8 cellular contexts compared by ENCODE assay signal in the genomic region with DNA sequence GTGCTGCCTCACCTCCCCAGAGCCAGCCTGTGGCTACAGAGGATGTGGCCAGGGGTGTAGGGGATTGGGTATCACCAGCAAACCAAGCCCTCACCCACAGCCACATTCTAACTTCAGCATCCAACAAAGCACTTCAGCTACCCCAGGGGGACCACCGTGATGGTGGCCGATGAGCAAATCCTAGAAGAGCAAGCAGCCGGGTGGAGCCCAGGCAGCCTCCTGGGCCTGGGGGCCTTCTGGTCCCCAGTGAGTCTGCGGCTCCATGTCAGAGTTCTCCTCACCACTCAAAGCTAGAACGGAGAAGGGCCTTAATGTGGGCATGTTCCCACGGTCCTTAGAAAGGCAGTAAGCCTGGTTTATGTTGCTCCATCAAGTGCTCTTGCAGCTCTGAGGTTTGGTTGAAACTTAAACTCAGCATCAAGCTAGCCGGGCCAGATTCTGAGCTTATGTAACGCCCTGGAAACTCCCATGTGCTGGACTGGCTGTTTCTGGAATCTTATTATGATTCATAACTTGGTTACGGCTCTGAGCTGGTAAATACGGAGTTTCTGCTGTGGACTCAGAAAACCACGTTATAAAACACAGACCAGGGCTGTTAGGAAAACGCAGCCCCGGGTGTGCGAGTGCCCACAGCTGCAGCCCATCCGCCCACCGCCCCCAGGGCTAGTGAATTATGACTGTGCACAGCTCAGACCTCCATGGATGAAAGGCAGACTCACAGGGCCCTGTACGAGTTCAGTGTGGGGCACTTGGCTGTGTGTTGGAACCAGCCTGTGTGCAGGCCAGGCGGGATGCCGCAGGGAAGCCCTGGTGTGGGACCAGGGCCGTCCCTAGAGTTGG.
A peak's percentile ranks its signal among the peaks of the same experiment; 100 is the strongest.
DNase-seq lines count a peak whose midpoint lies in the region; ATAC-seq and TF ChIP-seq lines count a peak whose summit lies in the region.

No MANE protein-coding gene starts in this region.

- no peak overlapping the region for H3K4me3 Mint-ChIP-seq in activated T-helper 17 cell treated with anti-CD3 and anti-CD28 coated beads, Interleukin-2, amount 50 U/mL, for 72 hours
- no peak overlapping the region for H3K4me3 Mint-ChIP-seq in activated T-helper 1 cell treated with anti-CD3 and anti-CD28 coated beads, Interleukin-12 subunit alpha, Interleukin-12 subunit beta, Interleukin-2, Interleukin-4 antibody, amounts not matched to agents 30 ng/mL and 10 ng/mL and 1 ng/mL, durations not matched to agents 14 hours and 24 hours and 36 hours

- ATAC-seq in HG03060 (IDR thresholded peaks at IDR 0.05; ENCODE audit: low read depth, unreplicated experiment), result peak; percentile 57
- ATAC-seq in activated T-helper 17 cell treated with anti-CD3 and anti-CD28 coated beads, Interleukin-2, amount 50 U/mL, for 72 hours (replicated peaks), result peak; percentile 77
- ATAC-seq in upper lobe of right lung, result peak; percentile 38

- H3K36me3 ChIP-seq in upper lobe of right lung, result no peaks in the 10 kb centered on the region

- H3K27ac Mint-ChIP-seq in activated T-helper 17 cell treated with anti-CD3 and anti-CD28 coated beads, Interleukin-2, amount 50 U/mL, for 72 hours, result no peak overlapping the region
- no peak overlapping the region for H3K27ac Mint-ChIP-seq in activated T-helper 1 cell treated with anti-CD3 and anti-CD28 coated beads, Interleukin-12 subunit alpha, Interleukin-12 subunit beta, Interleukin-2, Interleukin-4 antibody, amounts not matched to agents 30 ng/mL and 10 ng/mL and 1 ng/mL, durations not matched to agents 14 hours and 24 hours and 36 hours

- H3K9me3 ChIP-seq in upper lobe of right lung, result no peaks in the 10 kb centered on the region

- DNase-seq in stimulated activated CD4-positive, alpha-beta T cell treated with anti-CD3 and anti-CD28 coated beads, Interleukin-12 subunit alpha, Interleukin-12 subunit beta, amount 100 ng/mL, for 48 hours (ENCODE audit: low read depth in 2 of 3, low spot score in 1 of 3), result peak in 2 of 3 donors; percentile 3 to 34
- DNase-seq in stimulated activated CD4-positive, alpha-beta T cell treated with anti-CD3 and anti-CD28 coated beads, Interleukin-4, amount 100 ng/mL, for 1 hour, result no peak
- DNase-seq in kidney tubule cell (ENCODE audit: low spot score) (peak; percentile 72), upper lobe of right lung (no peak), NCI-H2196 treated with DMSO at 0.1 percent for 48 hours (lab: John Stamatoyannopoulos, UW; ENCODE audit: unreplicated experiment) (no peak)
- no peak for DNase-seq in activated T-helper 1 cell treated with anti-CD3 and anti-CD28 coated beads, Interleukin-12 subunit alpha, Interleukin-12 subunit beta, Interleukin-2, Interleukin-4 antibody, amounts not matched to agents 30 ng/mL and 10 ng/mL and 1 ng/mL, durations not matched to agents 14 hours and 24 hours and 36 hours (ENCODE audit: low spot score)

- H3K27me3 Mint-ChIP-seq in activated T-helper 17 cell treated with anti-CD3 and anti-CD28 coated beads, Interleukin-2, amount 50 U/mL, for 72 hours, result peaks cover 3% of the 10 kb centered on the region
- no peaks in the 10 kb centered on the region for H3K27me3 Mint-ChIP-seq in activated T-helper 1 cell treated with anti-CD3 and anti-CD28 coated beads, Interleukin-12 subunit alpha, Interleukin-12 subunit beta, Interleukin-2, Interleukin-4 antibody, amounts not matched to agents 30 ng/mL and 10 ng/mL and 1 ng/mL, durations not matched to agents 14 hours and 24 hours and 36 hours (ENCODE audit: insufficient read depth)

- H3K4me3 ChIP-seq in upper lobe of right lung, result no peak overlapping the region

- no peaks in the 10 kb centered on the region for H3K4me1 ChIP-seq in upper lobe of right lung

- H3K36me3 Mint-ChIP-seq in activated T-helper 17 cell treated with anti-CD3 and anti-CD28 coated beads, Interleukin-2, amount 50 U/mL, for 72 hours (ENCODE audit: low read depth), result no peaks in the 10 kb centered on the region
- no peaks in the 10 kb centered on the region for H3K36me3 Mint-ChIP-seq in activated T-helper 1 cell treated with anti-CD3 and anti-CD28 coated beads, Interleukin-12 subunit alpha, Interleukin-12 subunit beta, Interleukin-2, Interleukin-4 antibody, amounts not matched to agents 30 ng/mL and 10 ng/mL and 1 ng/mL, durations not matched to agents 14 hours and 24 hours and 36 hours (ENCODE audit: low read depth)

- H3K27ac ChIP-seq in upper lobe of right lung, result peak overlapping the region; percentile 85

- H3K27me3 ChIP-seq in upper lobe of right lung, result no peaks in the 10 kb centered on the region

- H3K9me3 Mint-ChIP-seq in activated T-helper 17 cell treated with anti-CD3 and anti-CD28 coated beads, Interleukin-2, amount 50 U/mL, for 72 hours, result no peaks in the 10 kb centered on the region
- H3K9me3 Mint-ChIP-seq in activated T-helper 1 cell treated with anti-CD3 and anti-CD28 coated beads, Interleukin-12 subunit alpha, Interleukin-12 subunit beta, Interleukin-2, Interleukin-4 antibody, amounts not matched to agents 30 ng/mL and 10 ng/mL and 1 ng/mL, durations not matched to agents 14 hours and 24 hours and 36 hours, result no peaks in the 10 kb centered on the region

- peaks cover 12% of the 10 kb centered on the region for H3K4me1 Mint-ChIP-seq in activated T-helper 17 cell treated with anti-CD3 and anti-CD28 coated beads, Interleukin-2, amount 50 U/mL, for 72 hours
- peaks cover 9% of the 10 kb centered on the region for H3K4me1 Mint-ChIP-seq in activated T-helper 1 cell treated with anti-CD3 and anti-CD28 coated beads, Interleukin-12 subunit alpha, Interleukin-12 subunit beta, Interleukin-2, Interleukin-4 antibody, amounts not matched to agents 30 ng/mL and 10 ng/mL and 1 ng/mL, durations not matched to agents 14 hours and 24 hours and 36 hours (ENCODE audit: low read depth)

- intact Hi-C loops in upper lobe of right lung (cut with DNase I), result loop anchor here (5.0 kb wide), 1 partner anchor 387 kb away; a partner anchor contains a TSS
- intact Hi-C loops in activated T-helper 1 cell treated with anti-CD3 and anti-CD28 coated beads, Interleukin-12 subunit alpha, Interleukin-12 subunit beta, Interleukin-2, Interleukin-4 antibody, amounts not matched to agents 30 ng/mL and 10 ng/mL and 1 ng/mL, durations not matched to agents 14 hours and 24 hours and 36 hours (cut with micrococcal nuclease), result loop anchor here (5.0 to 10.0 kb wide), 4 partner anchors 179 to 657 kb away; no protein-coding TSS in a partner anchor

- no peak for TF ChIP-seq CTCF in upper lobe of right lung (IDR thresholded peaks at IDR 0.05)

Comparison
In these comparisons a context has a peak if more than half of its experiments do, and no peak if none do; other contexts are left out.
1. DNase-seq: peak in stimulated activated CD4-positive, alpha-beta T cell treated with anti-CD3 and anti-CD28 coated beads, Interleukin-12 subunit alpha, Interleukin-12 subunit beta, amount 100 ng/mL, for 48 hours (2 of 3) and kidney tubule cell (single experiment); none in stimulated activated CD4-positive, alpha-beta T cell treated with anti-CD3 and anti-CD28 coated beads, Interleukin-4, amount 100 ng/mL, for 1 hour (single experiment), upper lobe of right lung (single experiment), NCI-H2196 treated with DMSO at 0.1 percent for 48 hours (single experiment) and activated T-helper 1 cell treated with anti-CD3 and anti-CD28 coated beads, Interleukin-12 subunit alpha, Interleukin-12 subunit beta, Interleukin-2, Interleukin-4 antibody, amounts not matched to agents 30 ng/mL and 10 ng/mL and 1 ng/mL, durations not matched to agents 14 hours and 24 hours and 36 hours (single experiment).
2. Peak in every context shown above with its lines, with median percentiles within 50 percentile points of each other: ATAC-seq.